ENCODE assay signal across 15 cellular contexts in genomic region chr1:52634111-52634510, GRCh38. TPM values are rescaled to one million over a fixed set of nuclear protein-coding genes. Genes with fewer than 3 reads are reported as not detected.
DNase-seq lines count a peak whose midpoint lies in the region; ATAC-seq and TF ChIP-seq lines count a peak whose summit lies in the region.
"Had no signal": no experiment of that assay in that cellular context is flagged by ENCODE, and none has a peak within 500 bp of the region (broad histone marks: within the 10 kb centered on the region; RNA-seq: fewer than 3 reads in every experiment).

No MANE protein-coding gene starts in this region.

- peak overlapping the region; percentile 85 for H3K27ac ChIP-seq in CD4-positive, alpha-beta memory T cell (ENCODE audit: low read depth, low read length)
- H3K27ac ChIP-seq in OCI-LY7 (ENCODE audit: low read depth, low read length, poor library complexity, severe bottlenecking) (no peak overlapping the region), suprapubic skin (no peak overlapping the region)
- H3K27ac ChIP-seq: gastrocnemius medialis, SK-N-MC had no signal

- H3K4me3 ChIP-seq in CD4-positive, alpha-beta memory T cell (ENCODE audit: low read length in 2 of 2) = peak overlapping the region; percentile 60 to 75
- no peak overlapping the region for H3K4me3 ChIP-seq in OCI-LY7 (ENCODE audit: low read depth, low read length, poor library complexity, severe bottlenecking)
- H3K4me3 ChIP-seq in suprapubic skin = no peak overlapping the region
- H3K4me3 ChIP-seq: SK-N-MC had no signal

- no peaks in the 10 kb centered on the region for H4K20me1 ChIP-seq in OCI-LY7 (ENCODE audit: insufficient read depth, low read length)

- H3K27ac Mint-ChIP-seq in CD4-positive, alpha-beta memory T cell = peak overlapping the region; percentile 90 to 99 (median 96)
- H3K27ac Mint-ChIP-seq in activated naive CD4-positive, alpha-beta T cell treated with anti-CD3 and anti-CD28 coated beads, Interleukin-2, amount 50 U/mL, for 24 hours = peak overlapping the region; percentile 98
- no peak overlapping the region for H3K27ac Mint-ChIP-seq in nephron progenitor cell

- no peaks in the 10 kb centered on the region for H3K9me2 ChIP-seq in OCI-LY7 (ENCODE audit: insufficient read depth, low read length)

- DNase-seq in CD4-positive, alpha-beta memory T cell = peak in 1 of 5 donors; percentile 7
- DNase-seq in OCI-LY7 (ENCODE audit: low spot score) (no peak), nephron progenitor cell (no peak), NCI-H82 (lab: John Stamatoyannopoulos, UW) (no peak), suprapubic skin (ENCODE audit: low spot score in 2 of 2) (no peak)
- DNase-seq: anterior cingulate cortex, gastrocnemius medialis, KG1, left cardiac atrium, NCI-H1930, occipital lobe had no signal

- peaks cover 81% of the 10 kb centered on the region for H3K4me1 ChIP-seq in CD4-positive, alpha-beta memory T cell (ENCODE audit: insufficient read depth, low read length)
- H3K4me1 ChIP-seq in OCI-LY7 (ENCODE audit: insufficient read depth, low read length, poor library complexity, severe bottlenecking) (peaks cover 73% of the 10 kb centered on the region), suprapubic skin (peaks cover 22% of the 10 kb centered on the region)

- TF ChIP-seq POLR2A in suprapubic skin (IDR thresholded peaks at IDR 0.05) = no peak

- no peak for TF ChIP-seq EP300 in suprapubic skin (IDR thresholded peaks at IDR 0.05)

- H3K4me2 ChIP-seq in OCI-LY7 (ENCODE audit: low read length) = peak overlapping the region; percentile 52; the same call in 1 of the 2 replicates

- H2AFZ ChIP-seq in OCI-LY7 (ENCODE audit: low read length) = no peak overlapping the region

- peaks cover 6 to 16% of the 10 kb centered on the region in 2 donors for H3K36me3 Mint-ChIP-seq in CD4-positive, alpha-beta memory T cell
- H3K36me3 Mint-ChIP-seq in activated naive CD4-positive, alpha-beta T cell treated with anti-CD3 and anti-CD28 coated beads, Interleukin-2, amount 50 U/mL, for 24 hours = peaks cover 2% of the 10 kb centered on the region
- peaks cover 6% of the 10 kb centered on the region for H3K36me3 Mint-ChIP-seq in nephron progenitor cell (ENCODE audit: low read depth)

- POLR2A ChIA-PET in CD4-positive, alpha-beta memory T cell (lab: Charles Lee; ENCODE audit: partially characterized antibody) = interaction anchor here (0.6 to 10.9 kb wide), 21 partner anchors 8 to 303 kb away, joined by 3 to 188 read pairs (median 5); partner anchors contain the start of genes CC2D1B, COA7, GPX7 and ORC1
- POLR2A ChIA-PET in OCI-LY7 (lab: Charles Lee) = interaction anchor here (0.7 kb wide), 1 partner anchor 81 kb away, joined by 4 read pairs; the partner anchor contains the start of gene TUT4

- CTCF ChIA-PET in CD4-positive, alpha-beta memory T cell (lab: Charles Lee; ENCODE audit: partially characterized antibody) = interaction anchor here (0.9 to 3.6 kb wide), 11 partner anchors 8 to 230 kb away, joined by 3 to 15 read pairs (median 5); partner anchors contain the start of genes ORC1 and PRPF38A
- CTCF ChIA-PET in OCI-LY7 (lab: Charles Lee; ENCODE audit: unreplicated experiment) = no interaction called here

- peaks cover 60 to 88% (median 74%) of the 10 kb centered on the region in 4 donors for H3K4me1 Mint-ChIP-seq in CD4-positive, alpha-beta memory T cell
- H3K4me1 Mint-ChIP-seq in activated naive CD4-positive, alpha-beta T cell treated with anti-CD3 and anti-CD28 coated beads, Interleukin-2, amount 50 U/mL, for 24 hours = peaks cover 79% of the 10 kb centered on the region
- peaks cover 57% of the 10 kb centered on the region for H3K4me1 Mint-ChIP-seq in nephron progenitor cell

- no peak for ATAC-seq in HG03025 (IDR thresholded peaks at IDR 0.05; ENCODE audit: low FRiP score, unreplicated experiment)
- ATAC-seq in GM21515 (IDR thresholded peaks at IDR 0.05; ENCODE audit: unreplicated experiment) = no peak

- TF ChIP-seq CTCF in OCI-LY7 (conservative IDR thresholded peaks at IDR 0.05; ENCODE audit: low read length) = no peak
- TF ChIP-seq CTCF in nephron progenitor cell (IDR thresholded peaks at IDR 0.05) = no peak
- no peak for TF ChIP-seq CTCF in suprapubic skin (IDR thresholded peaks at IDR 0.05)

- BruUV-seq in OCI-LY7 (replicated peaks; lab: Mats Ljungman, UMichigan) = no TSS peak

- H3K9me3 ChIP-seq in CD4-positive, alpha-beta memory T cell (ENCODE audit: control insufficient read depth in 1 of 2, low read length in 2 of 2) = no peaks in the 10 kb centered on the region
- H3K9me3 ChIP-seq in OCI-LY7 (ENCODE audit: low read length) (peaks cover 14% of the 10 kb centered on the region), suprapubic skin (no peaks in the 10 kb centered on the region)
- H3K9me3 ChIP-seq: gastrocnemius medialis had no signal

- H3K79me2 ChIP-seq in OCI-LY7 (ENCODE audit: insufficient read depth, low read depth, low read length) = no peaks in the 10 kb centered on the region

- H3K9me3 Mint-ChIP-seq in CD4-positive, alpha-beta memory T cell = peaks cover 0 to 1% (median 0%) of the 10 kb centered on the region in 8 donors
- H3K9me3 Mint-ChIP-seq in activated naive CD4-positive, alpha-beta T cell treated with anti-CD3 and anti-CD28 coated beads, Interleukin-2, amount 50 U/mL, for 24 hours = no peaks in the 10 kb centered on the region
- H3K9me3 Mint-ChIP-seq in nephron progenitor cell = peaks cover 12% of the 10 kb centered on the region

- WGBS in suprapubic skin = 92% methylated on average over 4 of the region's 4 CpGs

- peak overlapping the region; percentile 88 to 96 (median 90) for H3K4me3 Mint-ChIP-seq in CD4-positive, alpha-beta memory T cell
- H3K4me3 Mint-ChIP-seq in activated naive CD4-positive, alpha-beta T cell treated with anti-CD3 and anti-CD28 coated beads, Interleukin-2, amount 50 U/mL, for 24 hours = peak overlapping the region; percentile 88
- peak overlapping the region; percentile 81 for H3K4me3 Mint-ChIP-seq in nephron progenitor cell

- H3K36me3 ChIP-seq in CD4-positive, alpha-beta memory T cell (ENCODE audit: insufficient read depth, low read length) = no peaks in the 10 kb centered on the region
- H3K36me3 ChIP-seq in OCI-LY7 (ENCODE audit: insufficient read depth, low read length) (peaks cover 6% of the 10 kb centered on the region; the same call in 1 of the 2 replicates), suprapubic skin (no peaks in the 10 kb centered on the region)
- H3K36me3 ChIP-seq: gastrocnemius medialis had no signal

- H3K27me3 ChIP-seq in CD4-positive, alpha-beta memory T cell (ENCODE audit: insufficient read depth, low read length) = no peaks in the 10 kb centered on the region
- peaks cover 29% of the 10 kb centered on the region for H3K27me3 ChIP-seq in suprapubic skin
- H3K27me3 ChIP-seq: gastrocnemius medialis had no signal

- no peaks in the 10 kb centered on the region for H3K27me3 Mint-ChIP-seq in CD4-positive, alpha-beta memory T cell
- H3K27me3 Mint-ChIP-seq in activated naive CD4-positive, alpha-beta T cell treated with anti-CD3 and anti-CD28 coated beads, Interleukin-2, amount 50 U/mL, for 24 hours = no peaks in the 10 kb centered on the region
- peaks cover 49% of the 10 kb centered on the region for H3K27me3 Mint-ChIP-seq in nephron progenitor cell (ENCODE audit: low read depth, poor library complexity)

- intact Hi-C loops in CD4-positive, alpha-beta memory T cell (cut with micrococcal nuclease) = loop anchor here (2.0 to 5.0 kb wide), 2 partner anchors 33 to 209 kb away; no protein-coding TSS in a partner anchor
- intact Hi-C loops in OCI-LY7 (cut with micrococcal nuclease; ENCODE audit: unreplicated experiment) = no loop called here

RNA-seq across cellular contexts. Expression of gene SHISAL2A, which starts 1.1 kb away (rescaled TPM):
- total RNA-seq in CD4-positive, alpha-beta memory T cell = 10 to 100 TPM; 64.8 to 75.6 TPM
- polyA plus RNA-seq in CD4-positive, alpha-beta memory T cell = 1 to 10 TPM; 3.2 to 8.4 TPM
- total RNA-seq in OCI-LY7 (2014; rRNA removed; shearing (Covaris generic)) = 0.13 and 0.69 TPM in 2 replicates
- total RNA-seq in OCI-LY7 (2022) (0.27 and 0.55 TPM in 2 replicates), suprapubic skin (not detected)
- total RNA-seq: occipital lobe had no signal

RNA-seq across cellular contexts. Expression of gene GPX7, which starts 31.9 kb away (rescaled TPM):
- 10 to 100 TPM; 26.3 to 27.5 TPM for total RNA-seq in CD4-positive, alpha-beta memory T cell
- 10 to 100 TPM; 34.1 to 34.4 TPM for polyA plus RNA-seq in CD4-positive, alpha-beta memory T cell
- not detected in 2 replicates for total RNA-seq in OCI-LY7 (2014; rRNA removed; shearing (Covaris generic))
- total RNA-seq in OCI-LY7 (2022) = not detected in 2 replicates
- total RNA-seq in suprapubic skin = 10 to 100 TPM in 1 of 4 donors, 1 to 10 TPM in 3; 3.1 to 11.1 (median 7.5) TPM

Comparison
In these comparisons a context has a peak if more than half of its experiments do, and no peak if none do; other contexts are left out.
1. H3K4me3 ChIP-seq: peak in CD4-positive, alpha-beta memory T cell (2 of 2); none in OCI-LY7 (single experiment) and suprapubic skin (single experiment).
2. RNA of gene SHISAL2A, which starts 1.1 kb away (total RNA-seq): 64.8 to 75.6 TPM in CD4-positive, alpha-beta memory T cell; 0.13 to 0.69 TPM in OCI-LY7 and not detected in suprapubic skin; every median in the first group is over 10 times any median in the second.
3. Peak in every context shown above with its lines, with median percentiles within 50 percentile points of each other: H3K4me3 Mint-ChIP-seq.